1 cellular context compared by ENCODE assay signal in the genomic region with DNA sequence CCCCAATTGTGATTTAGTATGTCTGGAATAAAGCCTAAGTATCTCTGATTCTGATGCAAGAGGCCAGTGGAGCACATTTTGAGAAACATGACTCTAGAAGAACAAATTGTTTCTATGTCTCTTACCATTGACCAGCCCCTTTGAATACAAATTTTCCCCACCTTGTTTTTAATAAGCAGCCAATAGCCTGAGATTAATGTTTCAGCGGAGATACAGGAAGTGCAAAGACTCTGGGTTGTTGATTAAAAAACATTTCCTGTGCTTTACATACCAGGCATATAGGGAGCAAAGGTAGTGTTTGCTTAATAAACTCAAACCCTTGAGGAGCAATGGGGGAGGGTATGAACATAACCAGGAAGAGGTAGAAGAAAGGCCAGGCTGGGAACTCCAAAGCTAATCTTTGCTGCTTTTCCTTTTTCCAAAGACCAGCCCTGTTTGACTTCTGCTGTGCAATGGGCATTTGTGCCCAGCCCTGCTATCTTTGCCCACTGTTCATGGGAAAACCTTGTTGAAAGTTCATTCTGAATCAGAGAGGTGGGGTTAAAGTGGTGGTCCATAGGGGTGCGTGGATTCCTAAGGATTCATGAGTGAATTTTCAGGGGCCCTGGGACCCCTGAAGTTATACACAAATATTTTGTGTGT.
TF ChIP-seq lines count a peak whose summit lies in the region.

No MANE protein-coding gene starts in this region.

TF ChIP-seq in HepG2, 621 proteins besides CTCF, POLR2A, EP300 and RAD21 (continued from another document):
- TF ChIP-seq, protein P1, sequence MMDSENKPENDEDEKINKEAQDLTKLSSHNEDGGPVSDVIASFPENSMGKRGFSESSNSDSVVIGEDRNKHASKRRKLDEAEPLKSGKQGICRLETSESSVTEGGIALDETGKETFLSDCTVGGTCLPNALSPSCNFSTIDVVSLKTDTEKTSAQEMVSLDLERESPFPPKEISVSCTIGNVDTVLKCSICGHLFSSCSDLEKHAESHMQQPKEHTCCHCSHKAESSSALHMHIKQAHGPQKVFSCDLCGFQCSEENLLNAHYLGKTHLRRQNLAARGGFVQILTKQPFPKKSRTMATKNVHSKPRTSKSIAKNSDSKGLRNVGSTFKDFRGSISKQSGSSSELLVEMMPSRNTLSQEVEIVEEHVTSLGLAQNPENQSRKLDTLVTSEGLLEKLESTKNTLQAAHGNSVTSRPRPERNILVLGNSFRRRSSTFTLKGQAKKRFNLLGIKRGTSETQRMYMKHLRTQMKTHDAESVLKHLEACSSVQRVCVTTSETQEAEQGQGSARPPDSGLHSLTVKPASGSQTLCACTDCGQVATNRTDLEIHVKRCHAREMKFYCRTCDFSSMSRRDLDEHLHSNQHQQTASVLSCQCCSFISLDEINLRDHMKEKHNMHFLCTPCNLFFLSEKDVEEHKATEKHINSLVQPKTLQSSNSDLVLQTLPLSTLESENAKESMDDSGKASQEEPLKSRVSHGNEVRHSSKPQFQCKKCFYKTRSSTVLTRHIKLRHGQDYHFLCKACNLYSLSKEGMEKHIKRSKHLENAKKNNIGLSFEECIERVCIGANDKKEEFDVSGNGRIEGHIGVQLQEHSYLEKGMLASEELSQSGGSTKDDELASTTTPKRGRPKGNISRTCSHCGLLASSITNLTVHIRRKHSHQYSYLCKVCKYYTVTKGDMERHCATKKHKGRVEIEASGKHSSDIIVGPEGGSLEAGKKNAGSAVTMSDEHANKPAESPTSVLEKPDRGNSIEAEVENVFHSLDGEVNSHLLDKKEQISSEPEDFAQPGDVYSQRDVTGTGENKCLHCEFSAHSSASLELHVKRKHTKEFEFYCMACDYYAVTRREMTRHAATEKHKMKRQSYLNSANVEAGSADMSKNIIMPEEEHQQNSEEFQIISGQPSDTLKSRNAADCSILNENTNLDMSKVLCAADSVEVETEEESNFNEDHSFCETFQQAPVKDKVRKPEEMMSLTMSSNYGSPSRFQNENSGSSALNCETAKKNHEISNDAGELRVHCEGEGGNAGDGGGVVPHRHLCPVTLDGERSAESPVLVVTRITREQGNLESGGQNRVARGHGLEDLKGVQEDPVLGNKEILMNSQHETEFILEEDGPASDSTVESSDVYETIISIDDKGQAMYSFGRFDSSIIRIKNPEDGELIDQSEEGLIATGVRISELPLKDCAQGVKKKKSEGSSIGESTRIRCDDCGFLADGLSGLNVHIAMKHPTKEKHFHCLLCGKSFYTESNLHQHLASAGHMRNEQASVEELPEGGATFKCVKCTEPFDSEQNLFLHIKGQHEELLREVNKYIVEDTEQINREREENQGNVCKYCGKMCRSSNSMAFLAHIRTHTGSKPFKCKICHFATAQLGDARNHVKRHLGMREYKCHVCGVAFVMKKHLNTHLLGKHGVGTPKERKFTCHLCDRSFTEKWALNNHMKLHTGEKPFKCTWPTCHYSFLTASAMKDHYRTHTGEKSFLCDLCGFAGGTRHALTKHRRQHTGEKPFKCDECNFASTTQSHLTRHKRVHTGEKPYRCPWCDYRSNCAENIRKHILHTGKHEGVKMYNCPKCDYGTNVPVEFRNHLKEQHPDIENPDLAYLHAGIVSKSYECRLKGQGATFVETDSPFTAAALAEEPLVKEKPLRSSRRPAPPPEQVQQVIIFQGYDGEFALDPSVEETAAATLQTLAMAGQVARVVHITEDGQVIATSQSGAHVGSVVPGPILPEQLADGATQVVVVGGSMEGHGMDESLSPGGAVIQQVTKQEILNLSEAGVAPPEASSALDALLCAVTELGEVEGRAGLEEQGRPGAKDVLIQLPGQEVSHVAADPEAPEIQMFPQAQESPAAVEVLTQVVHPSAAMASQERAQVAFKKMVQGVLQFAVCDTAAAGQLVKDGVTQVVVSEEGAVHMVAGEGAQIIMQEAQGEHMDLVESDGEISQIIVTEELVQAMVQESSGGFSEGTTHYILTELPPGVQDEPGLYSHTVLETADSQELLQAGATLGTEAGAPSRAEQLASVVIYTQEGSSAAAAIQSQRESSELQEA (CRISPR knock-in tag; IDR thresholded peaks at IDR 0.05; ENCODE audit: not compliant biosample characterization): no peak
- peak; percentile 80 for TF ChIP-seq HMG20B (CRISPR knock-in tag; conservative IDR thresholded peaks at IDR 0.05)
- peak; percentile 89 for TF ChIP-seq ZSCAN9 (CRISPR knock-in tag; IDR thresholded peaks at IDR 0.05; ENCODE audit: borderline replicate concordance)
- TF ChIP-seq MXD4 (CRISPR knock-in tag; IDR thresholded peaks at IDR 0.05): 0 out of 2 replicates have a peak, but pooled peaks have one; percentile 32
- TF ChIP-seq HDAC1 (CRISPR knock-in tag; IDR thresholded peaks at IDR 0.05): peak; percentile 85
- peak; percentile 82 for TF ChIP-seq HOXA5 (CRISPR knock-in tag; IDR thresholded peaks at IDR 0.05)
- TF ChIP-seq, protein P2, sequence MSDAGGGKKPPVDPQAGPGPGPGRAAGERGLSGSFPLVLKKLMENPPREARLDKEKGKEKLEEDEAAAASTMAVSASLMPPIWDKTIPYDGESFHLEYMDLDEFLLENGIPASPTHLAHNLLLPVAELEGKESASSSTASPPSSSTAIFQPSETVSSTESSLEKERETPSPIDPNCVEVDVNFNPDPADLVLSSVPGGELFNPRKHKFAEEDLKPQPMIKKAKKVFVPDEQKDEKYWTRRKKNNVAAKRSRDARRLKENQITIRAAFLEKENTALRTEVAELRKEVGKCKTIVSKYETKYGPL (CRISPR knock-in tag; IDR thresholded peaks at IDR 0.05): no peak
- TF ChIP-seq SIX1 (CRISPR knock-in tag; IDR thresholded peaks at IDR 0.05; ENCODE audit: borderline replicate concordance): peak; percentile 80; the same call in 1 of the 2 replicates
- TF ChIP-seq SSRP1 (CRISPR knock-in tag; IDR thresholded peaks at IDR 0.05): peak; percentile 88; the same call in 1 of the 2 replicates
